ENCODE assay signal across 1 cellular context in the genomic region with DNA sequence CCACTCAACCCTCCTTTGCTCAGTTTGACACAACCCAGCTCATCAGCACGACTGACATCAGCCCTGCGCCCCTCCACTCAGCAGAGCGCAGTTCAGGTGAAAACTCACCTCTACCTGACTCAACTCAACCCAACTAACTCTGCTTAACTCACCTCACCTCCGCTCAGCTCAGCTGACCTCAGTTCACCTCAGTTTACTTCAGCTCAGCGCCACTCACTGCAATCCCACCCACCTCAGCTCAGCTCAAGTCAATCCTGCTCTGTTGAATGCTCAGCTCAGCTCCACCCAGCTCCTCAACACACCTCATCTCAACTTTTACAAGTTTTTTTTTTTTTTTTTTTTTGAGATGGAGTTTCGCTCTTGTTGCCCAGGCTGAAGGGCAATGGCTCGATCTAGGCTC.
TF ChIP-seq lines count a peak whose summit lies in the region.

No MANE protein-coding gene starts in this region.

TF ChIP-seq in H1, 55 proteins besides CTCF, POLR2A, EP300 and RAD21 (continued from another document):
- no peak for TF ChIP-seq EZH2 (IDR thresholded peaks at IDR 0.05; ENCODE audit: low read depth, low read length, severe bottlenecking)
